In genomic region chr20:50929299-50930138, GRCh38 we compare ENCODE assay signal across 8 cellular contexts. TPM values are rescaled to one million over a fixed set of nuclear protein-coding genes. Genes with fewer than 3 reads are reported as not detected.
DNase-seq lines count a peak whose midpoint lies in the region; ATAC-seq and TF ChIP-seq lines count a peak whose summit lies in the region.

No MANE protein-coding gene starts in this region.

- H3K4me3 Mint-ChIP-seq in natural killer cell, result peak overlapping the region; percentile 95

- TF ChIP-seq CTCF in Peyer's patch (IDR thresholded peaks at IDR 0.05) (peak; percentile 87 to 98 (median 94)), natural killer cell (IDR thresholded peaks at IDR 0.05) (peak; percentile 91)

- peak overlapping the region; percentile 67 to 94 (median 73) for H3K4me3 ChIP-seq in Peyer's patch

- DNase-seq in DMS53 treated with DMSO at 0.1 percent for 48 hours (lab: John Stamatoyannopoulos, UW; ENCODE audit: unreplicated experiment) (peak; percentile 79), Peyer's patch (peak; percentile 89 to 97 (median 95)), activated T-helper 1 cell treated with Interleukin-2 at 50 U/mL for 16 hours (ENCODE audit: low read depth) (peak; percentile 79), fibroblast of peridontal ligament (ENCODE audit: extremely low read depth) (peak; percentile 96), natural killer cell (peak; percentile 83)
- peak; percentile 64 to 92 (median 88) for DNase-seq in stimulated activated naive CD4-positive, alpha-beta T cell (lab: John Stamatoyannopoulos, UW)

- H3K27ac Mint-ChIP-seq in natural killer cell, result peak overlapping the region; percentile 90 to 98

- ATAC-seq in GM21737 (IDR thresholded peaks at IDR 0.05; ENCODE audit: unreplicated experiment), result peak; percentile 57
- peak; percentile 62 to 86 (median 66) for ATAC-seq in natural killer cell

- H3K27me3 ChIP-seq in Peyer's patch, result no peaks in the 10 kb centered on the region

- no peak for TF ChIP-seq POLR2A in Peyer's patch (IDR thresholded peaks at IDR 0.05)

- H3K27ac ChIP-seq in KOPT-K1 (ENCODE audit: low read depth, low read length, poor library complexity, severe bottlenecking) (peak overlapping the region; percentile 71), Peyer's patch (peak overlapping the region; percentile 72 to 99 (median 84))

- H3K9me3 ChIP-seq in KOPT-K1 (ENCODE audit: insufficient read depth, low read length, poor library complexity, severe bottlenecking), result no peaks in the 10 kb centered on the region
- H3K9me3 ChIP-seq in Peyer's patch, result no peaks in the 10 kb centered on the region

- H3K36me3 ChIP-seq in KOPT-K1 (ENCODE audit: insufficient read depth, low read length) (peaks cover 65% of the 10 kb centered on the region), Peyer's patch (peaks cover 0 to 17% (median 0%) of the 10 kb centered on the region in 3 donors)

- no peaks in the 10 kb centered on the region for H3K9me3 Mint-ChIP-seq in natural killer cell

- peaks cover 45% of the 10 kb centered on the region in 2 donors for H3K4me1 Mint-ChIP-seq in natural killer cell

- H3K27me3 Mint-ChIP-seq in natural killer cell (ENCODE audit: low read depth in 2 of 2), result no peaks in the 10 kb centered on the region

- intact Hi-C loops in natural killer cell (cut with micrococcal nuclease), result loop anchor here (1.0 kb wide), 1 partner anchor 135 kb away; no protein-coding TSS in a partner anchor

- no peaks in the 10 kb centered on the region for H3K36me3 Mint-ChIP-seq in natural killer cell

- peaks cover 0 to 43% (median 0%) of the 10 kb centered on the region in 4 donors for H3K4me1 ChIP-seq in Peyer's patch

RNA-seq across cellular contexts. Expression of gene ADNP, which starts 1.7 kb away (rescaled TPM):
- total RNA-seq in Peyer's patch (10 to 100 TPM; 51.8 to 64.3 (median 58.2) TPM), natural killer cell (10 to 100 TPM; 56.8 to 75.8 (median 66.8) TPM)

RNA-seq across cellular contexts. Expression of gene DPM1, which starts 28.8 kb away (rescaled TPM):
- 10 to 100 TPM; 19.5 to 82.5 (median 24.8) TPM for total RNA-seq in Peyer's patch
- 10 to 100 TPM; 21.2 to 26.1 (median 25.6) TPM for total RNA-seq in natural killer cell

RNA-seq across cellular contexts. Expression of gene MOCS3, which starts 29.1 kb away (rescaled TPM):
- 1 to 10 TPM; 3.3 to 4.6 (median 3.7) TPM for total RNA-seq in Peyer's patch
- 1 to 10 TPM; 2.2 to 2.5 (median 2.3) TPM for total RNA-seq in natural killer cell

Comparison
In these comparisons a context has a peak if more than half of its experiments do, and no peak if none do; other contexts are left out.
1. Peak in every context shown above with its lines: DNase-seq, ATAC-seq, H3K4me3 ChIP-seq and H3K27ac ChIP-seq.